ENCODE assay signal across 1 cellular context in genomic region chr11:68309621-68310185, GRCh38.
A peak's percentile ranks its signal among the peaks of the same experiment; 100 is the strongest.
TF ChIP-seq lines count a peak whose summit lies in the region.

No MANE protein-coding gene starts in this region.

TF ChIP-seq in HepG2, 621 proteins besides CTCF, POLR2A, EP300 and RAD21 (continued from another document and continues in another):
- TF ChIP-seq, protein P1, sequence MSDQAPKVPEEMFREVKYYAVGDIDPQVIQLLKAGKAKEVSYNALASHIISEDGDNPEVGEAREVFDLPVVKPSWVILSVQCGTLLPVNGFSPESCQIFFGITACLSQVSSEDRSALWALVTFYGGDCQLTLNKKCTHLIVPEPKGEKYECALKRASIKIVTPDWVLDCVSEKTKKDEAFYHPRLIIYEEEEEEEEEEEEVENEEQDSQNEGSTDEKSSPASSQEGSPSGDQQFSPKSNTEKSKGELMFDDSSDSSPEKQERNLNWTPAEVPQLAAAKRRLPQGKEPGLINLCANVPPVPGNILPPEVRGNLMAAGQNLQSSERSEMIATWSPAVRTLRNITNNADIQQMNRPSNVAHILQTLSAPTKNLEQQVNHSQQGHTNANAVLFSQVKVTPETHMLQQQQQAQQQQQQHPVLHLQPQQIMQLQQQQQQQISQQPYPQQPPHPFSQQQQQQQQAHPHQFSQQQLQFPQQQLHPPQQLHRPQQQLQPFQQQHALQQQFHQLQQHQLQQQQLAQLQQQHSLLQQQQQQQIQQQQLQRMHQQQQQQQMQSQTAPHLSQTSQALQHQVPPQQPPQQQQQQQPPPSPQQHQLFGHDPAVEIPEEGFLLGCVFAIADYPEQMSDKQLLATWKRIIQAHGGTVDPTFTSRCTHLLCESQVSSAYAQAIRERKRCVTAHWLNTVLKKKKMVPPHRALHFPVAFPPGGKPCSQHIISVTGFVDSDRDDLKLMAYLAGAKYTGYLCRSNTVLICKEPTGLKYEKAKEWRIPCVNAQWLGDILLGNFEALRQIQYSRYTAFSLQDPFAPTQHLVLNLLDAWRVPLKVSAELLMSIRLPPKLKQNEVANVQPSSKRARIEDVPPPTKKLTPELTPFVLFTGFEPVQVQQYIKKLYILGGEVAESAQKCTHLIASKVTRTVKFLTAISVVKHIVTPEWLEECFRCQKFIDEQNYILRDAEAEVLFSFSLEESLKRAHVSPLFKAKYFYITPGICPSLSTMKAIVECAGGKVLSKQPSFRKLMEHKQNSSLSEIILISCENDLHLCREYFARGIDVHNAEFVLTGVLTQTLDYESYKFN (CRISPR knock-in tag; conservative IDR thresholded peaks at IDR 0.05): peak; percentile 80
- TF ChIP-seq FOXA3 (CRISPR knock-in tag; IDR thresholded peaks at IDR 0.05): peak; percentile 29; the same call in 1 of the 2 replicates
- no peak for TF ChIP-seq ZIK1 (CRISPR knock-in tag; IDR thresholded peaks at IDR 0.05; ENCODE audit: borderline replicate concordance, low read depth)
- TF ChIP-seq SMAD9 (CRISPR knock-in tag; IDR thresholded peaks at IDR 0.05): no peak
- TF ChIP-seq TBX2 (CRISPR knock-in tag; IDR thresholded peaks at IDR 0.05; ENCODE audit: borderline replicate concordance): peak; percentile 43; the same call in 1 of the 2 replicates
- TF ChIP-seq HBP1 (CRISPR knock-in tag; IDR thresholded peaks at IDR 0.05; ENCODE audit: low read depth): no peak
- no peak for TF ChIP-seq BRCA1 (CRISPR knock-in tag; IDR thresholded peaks at IDR 0.05)
- TF ChIP-seq, protein P2, sequence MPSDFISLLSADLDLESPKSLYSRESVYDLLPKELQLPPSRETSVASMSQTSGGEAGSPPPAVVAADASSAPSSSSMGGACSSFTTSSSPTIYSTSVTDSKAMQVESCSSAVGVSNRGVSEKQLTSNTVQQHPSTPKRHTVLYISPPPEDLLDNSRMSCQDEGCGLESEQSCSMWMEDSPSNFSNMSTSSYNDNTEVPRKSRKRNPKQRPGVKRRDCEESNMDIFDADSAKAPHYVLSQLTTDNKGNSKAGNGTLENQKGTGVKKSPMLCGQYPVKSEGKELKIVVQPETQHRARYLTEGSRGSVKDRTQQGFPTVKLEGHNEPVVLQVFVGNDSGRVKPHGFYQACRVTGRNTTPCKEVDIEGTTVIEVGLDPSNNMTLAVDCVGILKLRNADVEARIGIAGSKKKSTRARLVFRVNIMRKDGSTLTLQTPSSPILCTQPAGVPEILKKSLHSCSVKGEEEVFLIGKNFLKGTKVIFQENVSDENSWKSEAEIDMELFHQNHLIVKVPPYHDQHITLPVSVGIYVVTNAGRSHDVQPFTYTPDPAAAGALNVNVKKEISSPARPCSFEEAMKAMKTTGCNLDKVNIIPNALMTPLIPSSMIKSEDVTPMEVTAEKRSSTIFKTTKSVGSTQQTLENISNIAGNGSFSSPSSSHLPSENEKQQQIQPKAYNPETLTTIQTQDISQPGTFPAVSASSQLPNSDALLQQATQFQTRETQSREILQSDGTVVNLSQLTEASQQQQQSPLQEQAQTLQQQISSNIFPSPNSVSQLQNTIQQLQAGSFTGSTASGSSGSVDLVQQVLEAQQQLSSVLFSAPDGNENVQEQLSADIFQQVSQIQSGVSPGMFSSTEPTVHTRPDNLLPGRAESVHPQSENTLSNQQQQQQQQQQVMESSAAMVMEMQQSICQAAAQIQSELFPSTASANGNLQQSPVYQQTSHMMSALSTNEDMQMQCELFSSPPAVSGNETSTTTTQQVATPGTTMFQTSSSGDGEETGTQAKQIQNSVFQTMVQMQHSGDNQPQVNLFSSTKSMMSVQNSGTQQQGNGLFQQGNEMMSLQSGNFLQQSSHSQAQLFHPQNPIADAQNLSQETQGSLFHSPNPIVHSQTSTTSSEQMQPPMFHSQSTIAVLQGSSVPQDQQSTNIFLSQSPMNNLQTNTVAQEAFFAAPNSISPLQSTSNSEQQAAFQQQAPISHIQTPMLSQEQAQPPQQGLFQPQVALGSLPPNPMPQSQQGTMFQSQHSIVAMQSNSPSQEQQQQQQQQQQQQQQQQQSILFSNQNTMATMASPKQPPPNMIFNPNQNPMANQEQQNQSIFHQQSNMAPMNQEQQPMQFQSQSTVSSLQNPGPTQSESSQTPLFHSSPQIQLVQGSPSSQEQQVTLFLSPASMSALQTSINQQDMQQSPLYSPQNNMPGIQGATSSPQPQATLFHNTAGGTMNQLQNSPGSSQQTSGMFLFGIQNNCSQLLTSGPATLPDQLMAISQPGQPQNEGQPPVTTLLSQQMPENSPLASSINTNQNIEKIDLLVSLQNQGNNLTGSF (CRISPR knock-in tag; IDR thresholded peaks at IDR 0.05): no peak
- TF ChIP-seq, protein P3, sequence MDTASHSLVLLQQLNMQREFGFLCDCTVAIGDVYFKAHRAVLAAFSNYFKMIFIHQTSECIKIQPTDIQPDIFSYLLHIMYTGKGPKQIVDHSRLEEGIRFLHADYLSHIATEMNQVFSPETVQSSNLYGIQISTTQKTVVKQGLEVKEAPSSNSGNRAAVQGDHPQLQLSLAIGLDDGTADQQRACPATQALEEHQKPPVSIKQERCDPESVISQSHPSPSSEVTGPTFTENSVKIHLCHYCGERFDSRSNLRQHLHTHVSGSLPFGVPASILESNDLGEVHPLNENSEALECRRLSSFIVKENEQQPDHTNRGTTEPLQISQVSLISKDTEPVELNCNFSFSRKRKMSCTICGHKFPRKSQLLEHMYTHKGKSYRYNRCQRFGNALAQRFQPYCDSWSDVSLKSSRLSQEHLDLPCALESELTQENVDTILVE (CRISPR knock-in tag; IDR thresholded peaks at IDR 0.05): 0 out of 2 replicates have a peak, but pooled peaks have one; percentile 23
- TF ChIP-seq MAFF (IDR thresholded peaks at IDR 0.05; ENCODE audit: low read depth, low read length): no peak
- no peak for TF ChIP-seq ZHX1 (CRISPR knock-in tag; IDR thresholded peaks at IDR 0.05; ENCODE audit: low read depth)
- no peak; the same call in 1 of the 2 replicates for TF ChIP-seq DNMT3B (CRISPR knock-in tag; conservative IDR thresholded peaks at IDR 0.05)
- 0 out of 2 replicates have a peak, but pooled peaks have one; percentile 13 for TF ChIP-seq HDAC2 (CRISPR knock-in tag; IDR thresholded peaks at IDR 0.05)
- TF ChIP-seq ZNF17 (CRISPR knock-in tag; IDR thresholded peaks at IDR 0.05): no peak
- TF ChIP-seq, protein P4, sequence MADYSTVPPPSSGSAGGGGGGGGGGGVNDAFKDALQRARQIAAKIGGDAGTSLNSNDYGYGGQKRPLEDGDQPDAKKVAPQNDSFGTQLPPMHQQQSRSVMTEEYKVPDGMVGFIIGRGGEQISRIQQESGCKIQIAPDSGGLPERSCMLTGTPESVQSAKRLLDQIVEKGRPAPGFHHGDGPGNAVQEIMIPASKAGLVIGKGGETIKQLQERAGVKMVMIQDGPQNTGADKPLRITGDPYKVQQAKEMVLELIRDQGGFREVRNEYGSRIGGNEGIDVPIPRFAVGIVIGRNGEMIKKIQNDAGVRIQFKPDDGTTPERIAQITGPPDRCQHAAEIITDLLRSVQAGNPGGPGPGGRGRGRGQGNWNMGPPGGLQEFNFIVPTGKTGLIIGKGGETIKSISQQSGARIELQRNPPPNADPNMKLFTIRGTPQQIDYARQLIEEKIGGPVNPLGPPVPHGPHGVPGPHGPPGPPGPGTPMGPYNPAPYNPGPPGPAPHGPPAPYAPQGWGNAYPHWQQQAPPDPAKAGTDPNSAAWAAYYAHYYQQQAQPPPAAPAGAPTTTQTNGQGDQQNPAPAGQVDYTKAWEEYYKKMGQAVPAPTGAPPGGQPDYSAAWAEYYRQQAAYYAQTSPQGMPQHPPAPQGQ (CRISPR knock-in tag; IDR thresholded peaks at IDR 0.05; ENCODE audit: borderline replicate concordance): no peak
- no peak for TF ChIP-seq PLRG1 (conservative IDR thresholded peaks at IDR 0.05)
- no peak for TF ChIP-seq ZNF530 (CRISPR knock-in tag; IDR thresholded peaks at IDR 0.05; ENCODE audit: low read depth)
- no peak for TF ChIP-seq GZF1 (CRISPR knock-in tag; IDR thresholded peaks at IDR 0.05)
- TF ChIP-seq ZMYM4 (CRISPR knock-in tag; IDR thresholded peaks at IDR 0.05): no peak
- TF ChIP-seq U2AF2 (IDR thresholded peaks at IDR 0.05; ENCODE audit: low read depth, low read length): no peak
- no peak for TF ChIP-seq ZNF547 (CRISPR knock-in tag; IDR thresholded peaks at IDR 0.05)
- TF ChIP-seq NR0B2 (CRISPR knock-in tag; IDR thresholded peaks at IDR 0.05): no peak
- TF ChIP-seq ZNF280D (CRISPR knock-in tag; IDR thresholded peaks at IDR 0.05): no peak
- TF ChIP-seq ZNF432 (CRISPR knock-in tag; IDR thresholded peaks at IDR 0.05; ENCODE audit: borderline replicate concordance): no peak
- no peak for TF ChIP-seq KDM2A (CRISPR knock-in tag; IDR thresholded peaks at IDR 0.05; ENCODE audit: borderline replicate concordance, low read depth)
- peak; percentile 43; the same call in 1 of the 2 replicates for TF ChIP-seq KAT8 (CRISPR knock-in tag; IDR thresholded peaks at IDR 0.05)
- TF ChIP-seq GATAD1 (CRISPR knock-in tag; IDR thresholded peaks at IDR 0.05): no peak
